In the genomic region with DNA sequence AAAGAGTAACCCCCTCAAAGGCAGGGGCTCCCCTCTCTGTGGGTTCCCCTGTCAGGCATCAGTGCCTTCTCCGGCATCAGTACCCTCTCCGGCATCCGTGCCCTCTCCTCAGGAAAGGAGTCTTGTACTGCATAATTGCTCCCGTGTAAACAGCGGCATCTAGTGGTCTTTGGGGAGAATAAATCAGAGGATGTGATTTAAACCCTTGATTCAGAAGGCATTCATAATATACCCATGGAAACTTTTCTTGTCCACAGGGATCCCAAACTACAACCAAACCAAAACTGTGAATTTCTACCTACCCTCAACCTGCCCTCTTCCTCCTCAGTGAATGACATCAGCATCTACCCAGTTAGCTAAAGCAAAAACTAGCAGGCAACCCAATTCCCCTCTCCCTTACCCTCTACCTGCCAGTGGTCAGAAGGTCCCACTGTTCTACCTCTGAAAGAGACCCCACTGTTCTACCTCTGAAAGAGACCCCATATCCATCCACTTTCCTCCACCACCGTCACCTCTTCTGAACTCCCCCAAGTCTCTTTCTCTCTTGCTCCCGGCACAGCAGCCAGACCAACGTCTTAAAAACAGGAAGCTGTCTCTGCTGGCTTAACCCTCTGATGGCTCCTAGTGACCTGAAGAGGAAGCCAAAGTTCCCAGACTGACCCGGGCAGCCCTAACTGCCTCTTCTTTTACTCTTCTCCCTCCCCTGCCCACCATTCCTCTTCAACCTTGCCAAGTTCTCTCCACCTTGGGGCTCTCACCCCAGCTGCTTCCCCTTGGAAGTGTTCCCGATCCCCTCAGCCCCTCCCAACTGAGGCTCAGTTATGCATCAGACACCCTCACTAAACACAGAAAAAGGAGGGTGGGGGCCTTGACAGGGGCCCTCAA, we compare ENCODE assay signal across 8 cellular contexts.
DNase-seq lines count a peak whose midpoint lies in the region; ATAC-seq and TF ChIP-seq lines count a peak whose summit lies in the region.

No MANE protein-coding gene starts in this region.

- intact Hi-C loops in dendritic cell treated with granulocyte-macrophage colony-stimulating factor and Interleukin-4, amounts not matched to agents 40 ng/mL and 50 ng/mL, for 4 days (cut with micrococcal nuclease) = loop anchor here (5.0 kb wide), 1 partner anchor 108 kb away; no protein-coding TSS in a partner anchor

- no peaks in the 10 kb centered on the region for H3K27me3 Mint-ChIP-seq in dendritic cell treated with granulocyte-macrophage colony-stimulating factor and Interleukin-4, amounts not matched to agents 40 ng/mL and 50 ng/mL, for 4 days

- H3K4me1 Mint-ChIP-seq in dendritic cell treated with granulocyte-macrophage colony-stimulating factor and Interleukin-4, amounts not matched to agents 40 ng/mL and 50 ng/mL, for 4 days (ENCODE audit: low read depth) = peaks cover 29% of the 10 kb centered on the region
- peaks cover 41% of the 10 kb centered on the region for H3K4me1 Mint-ChIP-seq in stimulated activated effector memory CD8-positive, alpha-beta T cell treated with anti-CD3 and anti-CD28 coated beads, Interleukin-12 subunit alpha, Interleukin-12 subunit beta, amount 100 ng/mL, for 72 hours

- peak; percentile 74 for ATAC-seq in stimulated activated effector memory CD8-positive, alpha-beta T cell treated with anti-CD3 and anti-CD28 coated beads, Interleukin-12 subunit alpha, Interleukin-12 subunit beta, amount 100 ng/mL, for 72 hours
- ATAC-seq in HG02642 (IDR thresholded peaks at IDR 0.05; ENCODE audit: poor library complexity, unreplicated experiment) = no peak

- H3K36me3 Mint-ChIP-seq in dendritic cell treated with granulocyte-macrophage colony-stimulating factor and Interleukin-4, amounts not matched to agents 40 ng/mL and 50 ng/mL, for 4 days (ENCODE audit: low read depth) = peaks cover 68% of the 10 kb centered on the region
- H3K36me3 Mint-ChIP-seq in stimulated activated effector memory CD8-positive, alpha-beta T cell treated with anti-CD3 and anti-CD28 coated beads, Interleukin-12 subunit alpha, Interleukin-12 subunit beta, amount 100 ng/mL, for 72 hours = peaks cover 93% of the 10 kb centered on the region

- H3K9me3 Mint-ChIP-seq in dendritic cell treated with granulocyte-macrophage colony-stimulating factor and Interleukin-4, amounts not matched to agents 40 ng/mL and 50 ng/mL, for 4 days = no peaks in the 10 kb centered on the region
- no peaks in the 10 kb centered on the region for H3K9me3 Mint-ChIP-seq in stimulated activated effector memory CD8-positive, alpha-beta T cell treated with anti-CD3 and anti-CD28 coated beads, Interleukin-12 subunit alpha, Interleukin-12 subunit beta, amount 100 ng/mL, for 72 hours

- H3K27ac Mint-ChIP-seq in dendritic cell treated with granulocyte-macrophage colony-stimulating factor and Interleukin-4, amounts not matched to agents 40 ng/mL and 50 ng/mL, for 4 days = peak overlapping the region; percentile 79
- H3K27ac Mint-ChIP-seq in stimulated activated effector memory CD8-positive, alpha-beta T cell treated with anti-CD3 and anti-CD28 coated beads, Interleukin-12 subunit alpha, Interleukin-12 subunit beta, amount 100 ng/mL, for 72 hours = peak overlapping the region; percentile 41

- H3K4me3 Mint-ChIP-seq in dendritic cell treated with granulocyte-macrophage colony-stimulating factor and Interleukin-4, amounts not matched to agents 40 ng/mL and 50 ng/mL, for 4 days = peak overlapping the region; percentile 76
- H3K4me3 Mint-ChIP-seq in stimulated activated effector memory CD8-positive, alpha-beta T cell treated with anti-CD3 and anti-CD28 coated beads, Interleukin-12 subunit alpha, Interleukin-12 subunit beta, amount 100 ng/mL, for 72 hours = peak overlapping the region; percentile 50

- peak; percentile 81 for TF ChIP-seq CTCF in GM12873 (IDR thresholded peaks at IDR 0.05; ENCODE audit: insufficient read depth, low read depth, low read length, missing control alignments)

- DNase-seq in AG08396 (ENCODE audit: low spot score) (peak; percentile 64), NCI-H1930 (lab: John Stamatoyannopoulos, UW) (peak; percentile 48 to 65), T-helper 22 cell (ENCODE audit: low read depth) (peak; percentile 6), left kidney (ENCODE audit: low read depth, low spot score) (peak; percentile 88)
- DNase-seq in stimulated activated effector memory CD8-positive, alpha-beta T cell treated with anti-CD3 and anti-CD28 coated beads, Interleukin-12 subunit alpha, Interleukin-12 subunit beta, amount 100 ng/mL, for 72 hours (ENCODE audit: low spot score in 2 of 2) = peak in 1 of 2 donors; percentile 15
